Comparison of ENCODE assay signal across 11 cellular contexts in genomic region chr15:50505656-50506055, GRCh38. TPM values are rescaled to one million over a fixed set of nuclear protein-coding genes. Genes with fewer than 3 reads are reported as not detected.
A peak's percentile ranks its signal among the peaks of the same experiment; 100 is the strongest.
DNase-seq lines count a peak whose midpoint lies in the region; ATAC-seq and TF ChIP-seq lines count a peak whose summit lies in the region.
"Not testable (repeated sequence)": the region's sequence is repeated elsewhere in the genome, so short reads cannot be mapped to it uniquely, and the experiment has no call there.
"Had no signal": no experiment of that assay in that cellular context is flagged by ENCODE, and none has a peak within 500 bp of the region (broad histone marks: within the 10 kb centered on the region; RNA-seq: fewer than 3 reads in every experiment).

No MANE protein-coding gene starts in this region.

- not testable (repeated sequence) for H4K20me1 ChIP-seq in neural progenitor cell (ENCODE audit: low read depth)

- H3K36me3 Mint-ChIP-seq in WTC11, neural progenitor cell: not testable (repeated sequence)
- H3K36me3 Mint-ChIP-seq in mesothelial cell of epicardium: peaks cover 15% of the 10 kb centered on the region

- DNase-seq in NCI-H69 (lab: John Stamatoyannopoulos, UW): peak; percentile 13
- DNase-seq in WTC11 (ENCODE audit: low spot score); mesothelial cell of epicardium (ENCODE audit: low spot score in 2 of 2, unreplicated experiment in 2 of 2); neural progenitor cell (ENCODE audit: low spot score); stimulated activated naive CD8-positive, alpha-beta T cell treated with anti-CD3 and anti-CD28 coated beads, Interleukin-15, amount 100 ng/mL, for 72 hours: not testable (repeated sequence)
- DNase-seq in dermis blood vessel endothelial cell: peak; percentile 4
- DNase-seq in left kidney (ENCODE audit: low read depth, low spot score): peak; percentile 3

- H3K27me3 ChIP-seq in neural progenitor cell: not testable (repeated sequence)

- not testable (repeated sequence) for TF ChIP-seq CTCF in WTC11 (IDR thresholded peaks at IDR 0.05); mesothelial cell of epicardium (IDR thresholded peaks at IDR 0.05; ENCODE audit: unreplicated experiment); neural progenitor cell (IDR thresholded peaks at IDR 0.05)

- H3K9ac ChIP-seq in neural progenitor cell: not testable (repeated sequence)

- H3K36me3 ChIP-seq in neural progenitor cell: not testable (repeated sequence)

- not testable (repeated sequence) for H3F3A ChIP-seq in neural progenitor cell (ENCODE audit: low read depth)

- H3K79me2 ChIP-seq in neural progenitor cell (ENCODE audit: low read depth): not testable (repeated sequence)

- peaks cover 16% of the 10 kb centered on the region for H3K4me1 Mint-ChIP-seq in WTC11
- not testable (repeated sequence) for H3K4me1 Mint-ChIP-seq in mesothelial cell of epicardium; neural progenitor cell; stimulated activated naive CD8-positive, alpha-beta T cell treated with anti-CD3 and anti-CD28 coated beads, Interleukin-15, amount 100 ng/mL, for 72 hours

- H3K9me3 ChIP-seq in neural progenitor cell (ENCODE audit: low read depth): not testable (repeated sequence)

- H3K4me3 ChIP-seq in neural progenitor cell: not testable (repeated sequence)

- ATAC-seq in WTC11: peak; percentile 31; the same call in 1 of the 2 replicates
- not testable (repeated sequence) for ATAC-seq in stimulated activated naive CD8-positive, alpha-beta T cell treated with anti-CD3 and anti-CD28 coated beads, Interleukin-15, amount 100 ng/mL, for 72 hours

- not testable (repeated sequence) for H3K27ac ChIP-seq in neural progenitor cell

- not testable (repeated sequence) for H2AFZ ChIP-seq in neural progenitor cell (replicated peaks)

- H3K27ac Mint-ChIP-seq in WTC11, neural progenitor cell: not testable (repeated sequence)
- peak overlapping the region; percentile 2 for H3K27ac Mint-ChIP-seq in mesothelial cell of epicardium
- H3K27ac Mint-ChIP-seq in stimulated activated naive CD8-positive, alpha-beta T cell treated with anti-CD3 and anti-CD28 coated beads, Interleukin-15, amount 100 ng/mL, for 72 hours: peak overlapping the region; percentile 15 to 50

- H3K4me2 ChIP-seq in neural progenitor cell: peak overlapping the region; percentile 49

- CTCF ChIA-PET in WTC11 (lab: Charles Lee): interaction anchor here (0.6 kb wide), 2 partner anchors 37 to 84 kb away, joined by 3 read pairs; no protein-coding TSS in a partner anchor

- H3K4me1 ChIP-seq in neural progenitor cell: not testable (repeated sequence)

- H3K9me3 Mint-ChIP-seq in WTC11; mesothelial cell of epicardium; neural progenitor cell; stimulated activated naive CD8-positive, alpha-beta T cell treated with anti-CD3 and anti-CD28 coated beads, Interleukin-15, amount 100 ng/mL, for 72 hours: not testable (repeated sequence)

- H3K27me3 Mint-ChIP-seq in WTC11 (ENCODE audit: low read depth); mesothelial cell of epicardium (ENCODE audit: low read depth); neural progenitor cell (ENCODE audit: insufficient read depth, low read depth); stimulated activated naive CD8-positive, alpha-beta T cell treated with anti-CD3 and anti-CD28 coated beads, Interleukin-15, amount 100 ng/mL, for 72 hours: not testable (repeated sequence)

- POLR2A ChIA-PET in WTC11 (lab: Charles Lee): interaction anchor here (0.6 kb wide), 1 partner anchor 49 kb away, joined by 3 read pairs; no protein-coding TSS in a partner anchor

- not testable (repeated sequence) for H3K4me3 Mint-ChIP-seq in WTC11; mesothelial cell of epicardium; neural progenitor cell; stimulated activated naive CD8-positive, alpha-beta T cell treated with anti-CD3 and anti-CD28 coated beads, Interleukin-15, amount 100 ng/mL, for 72 hours

TF ChIP-seq in WTC11, 78 proteins besides CTCF, POLR2A, EP300 and RAD21:
- peak; percentile 29; the same call in 1 of the 2 replicates for TF ChIP-seq ZNF121 (CRISPR knock-in tag; IDR thresholded peaks at IDR 0.05)

RNA-seq across cellular contexts. Expression of gene USP50, which starts 40.8 kb away (rescaled TPM):
- total RNA-seq in WTC11 (2021): not detected in 3 replicates
- total RNA-seq in dermis blood vessel endothelial cell: 0.19 TPM in 1 of 2 replicates, not detected in the other
- total RNA-seq in mesothelial cell of epicardium: 0.61 to 1.5 TPM (median 1.2 TPM) in 3 replicates
- total RNA-seq in neural progenitor cell (ENCODE audit: low replicate concordance): 0.46 TPM in 1 of 2 replicates, not detected in the other
- total RNA-seq: CD4-positive, alpha-beta memory T cell; Daoy; GM23248; HT-29 had no signal
